In the genomic region with DNA sequence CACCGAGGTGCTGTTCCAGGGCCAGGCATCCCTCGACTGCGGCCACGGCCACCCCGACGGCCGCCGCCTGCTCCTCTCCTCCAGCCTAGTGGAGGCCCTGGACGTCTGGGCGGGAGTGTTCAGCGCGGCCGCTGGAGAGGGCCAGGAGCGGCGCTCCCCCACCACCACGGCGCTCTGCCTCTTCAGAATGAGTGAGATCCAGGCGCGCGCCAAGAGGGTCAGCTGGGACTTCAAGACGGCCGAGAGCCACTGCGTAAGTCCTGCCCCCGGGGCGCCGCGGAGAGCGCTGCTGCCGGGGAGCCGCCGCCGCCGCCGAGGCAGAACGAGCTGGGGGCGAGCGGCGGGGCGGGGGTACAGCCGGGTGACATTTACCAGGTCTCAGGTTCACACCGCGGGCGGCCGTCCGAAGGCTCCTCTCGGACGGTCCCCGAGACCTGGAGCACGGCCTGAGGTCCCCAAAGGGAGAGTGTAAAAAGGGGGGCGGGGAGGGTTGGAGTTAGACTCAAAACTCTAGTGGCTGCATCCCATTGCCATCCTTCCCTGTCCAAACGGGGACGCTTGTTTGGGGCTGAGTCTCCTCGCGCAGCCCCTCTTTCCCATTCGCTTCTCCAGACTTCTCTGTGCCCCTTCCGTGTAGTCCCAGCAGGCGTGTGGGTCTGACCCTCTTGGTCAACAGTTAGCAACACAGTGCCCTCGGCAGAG, we compare ENCODE assay signal across 8 cellular contexts. TPM values are rescaled to one million over a fixed set of nuclear protein-coding genes. Genes with fewer than 3 reads are reported as not detected.
DNase-seq lines count a peak whose midpoint lies in the region; ATAC-seq and TF ChIP-seq lines count a peak whose summit lies in the region.

No MANE protein-coding gene starts in this region.

- no peak overlapping the region for H3K27ac Mint-ChIP-seq in WTC11

- ATAC-seq in HG02938 (IDR thresholded peaks at IDR 0.05; ENCODE audit: unreplicated experiment) (peak; percentile 1), WTC11 (peak; percentile 10)

- peaks cover 45% of the 10 kb centered on the region for H3K4me1 ChIP-seq in neuron (ENCODE audit: insufficient read depth, low read length)

- H3K36me3 Mint-ChIP-seq in WTC11 = no peaks in the 10 kb centered on the region

- no peaks in the 10 kb centered on the region for H3K9me3 Mint-ChIP-seq in WTC11

- POLR2A ChIA-PET in WTC11 (lab: Charles Lee) = no interaction called here

- H3K4me1 Mint-ChIP-seq in WTC11 = peaks cover 30% of the 10 kb centered on the region

- CTCF ChIA-PET in WTC11 (lab: Charles Lee) = interaction anchor here (0.6 to 1.6 kb wide), 5 partner anchors 37 to 154 kb away, joined by 3 to 5 read pairs (median 3); no protein-coding TSS in a partner anchor

- DNase-seq in NCI-H82 (lab: John Stamatoyannopoulos, UW) (peak; percentile 14), NCI-H82 treated with DMSO at 0.1 percent for 48 hours (lab: John Stamatoyannopoulos, UW; ENCODE audit: unreplicated experiment) (no peak), WTC11 (ENCODE audit: low spot score) (peak; percentile 52), fibroblast of pulmonary artery (ENCODE audit: low read depth) (peak; percentile 44), superior temporal gyrus (ENCODE audit: extremely low spot score) (no peak), NCI-H2029 treated with DMSO at 0.1 percent for 48 hours (lab: John Stamatoyannopoulos, UW) (no peak)

- peak overlapping the region; percentile 44 for H3K4me3 ChIP-seq in fibroblast of pulmonary artery (replicated peaks; ENCODE audit: low read depth, low read length)
- peak overlapping the region; percentile 61 for H3K4me3 ChIP-seq in neuron (ENCODE audit: low read length)

- no peaks in the 10 kb centered on the region for H3K36me3 ChIP-seq in neuron (ENCODE audit: insufficient read depth, low read length)

- TF ChIP-seq CTCF in WTC11 (IDR thresholded peaks at IDR 0.05) = no peak
- no peak for TF ChIP-seq CTCF in fibroblast of pulmonary artery (IDR thresholded peaks at IDR 0.05; ENCODE audit: low read length, missing control alignments)

- no peaks in the 10 kb centered on the region for H3K27me3 ChIP-seq in neuron (ENCODE audit: insufficient read depth, low read length)

- no peaks in the 10 kb centered on the region for H3K9me3 ChIP-seq in neuron (ENCODE audit: low read length)

- H3K4me3 Mint-ChIP-seq in WTC11 = peak overlapping the region; percentile 78

- peaks cover 91% of the 10 kb centered on the region for H3K27me3 Mint-ChIP-seq in WTC11 (ENCODE audit: low read depth)

- peak overlapping the region; percentile 55 for H2AFZ ChIP-seq in neuron (ENCODE audit: low read depth, low read length)

TF ChIP-seq in WTC11, 78 proteins besides CTCF, POLR2A, EP300 and RAD21:
- TF ChIP-seq ZNF281 (CRISPR knock-in tag; IDR thresholded peaks at IDR 0.05) = no peak
- TF ChIP-seq, protein P1, sequence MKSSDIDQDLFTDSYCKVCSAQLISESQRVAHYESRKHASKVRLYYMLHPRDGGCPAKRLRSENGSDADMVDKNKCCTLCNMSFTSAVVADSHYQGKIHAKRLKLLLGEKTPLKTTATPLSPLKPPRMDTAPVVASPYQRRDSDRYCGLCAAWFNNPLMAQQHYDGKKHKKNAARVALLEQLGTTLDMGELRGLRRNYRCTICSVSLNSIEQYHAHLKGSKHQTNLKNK (CRISPR knock-in tag; IDR thresholded peaks at IDR 0.05) = no peak

RNA-seq across cellular contexts. Expression of gene PLXNC1, which starts 1.6 kb away (rescaled TPM):
- total RNA-seq in WTC11 (2021) = 1.4 to 3.1 TPM (median 2.0 TPM) in 3 replicates

Comparison
In these comparisons a context has a peak if more than half of its experiments do, and no peak if none do; other contexts are left out.
1. DNase-seq: peak in NCI-H82 (single experiment), WTC11 (single experiment) and fibroblast of pulmonary artery (single experiment); none in NCI-H82 treated with DMSO at 0.1 percent for 48 hours (single experiment), superior temporal gyrus (single experiment) and NCI-H2029 treated with DMSO at 0.1 percent for 48 hours (single experiment).